In genomic region chr1:109913360-109913879, GRCh38 we compare ENCODE assay signal across 10 cellular contexts. TPM values are rescaled to one million over a fixed set of nuclear protein-coding genes. Genes with fewer than 3 reads are reported as not detected.
DNase-seq lines count a peak whose midpoint lies in the region; TF ChIP-seq lines count a peak whose summit lies in the region.
"Had no signal": no experiment of that assay in that cellular context is flagged by ENCODE, and none has a peak within 500 bp of the region (broad histone marks: within the 10 kb centered on the region; RNA-seq: fewer than 3 reads in every experiment).

No MANE protein-coding gene starts in this region.

- intact Hi-C loops in activated CD4-positive, alpha-beta T cell treated with anti-CD3 and anti-CD28 coated beads, Interleukin-2, amount 10 ng/mL, durations not matched to agents 24 days and 14 days (cut with micrococcal nuclease): no loop called here
- intact Hi-C loops in adrenal gland (cut with DNase I): loop anchor here (5.0 to 10.0 kb wide), 3 partner anchors 69 to 129 kb away; partner anchors contain the start of gene AHCYL1 (in 1 of the 2)

- H2AFZ ChIP-seq in hepatocyte: no peak overlapping the region

- TF ChIP-seq CTCF in adrenal gland (IDR thresholded peaks at IDR 0.05) (no peak), hepatocyte (IDR thresholded peaks at IDR 0.05; ENCODE audit: poor library complexity) (no peak), suprapubic skin (IDR thresholded peaks at IDR 0.05) (no peak)

- H3K4me1 ChIP-seq in adrenal gland (replicated peaks in 1 of 2) (peaks cover 37 to 45% of the 10 kb centered on the region in 2 donors), hepatocyte (ENCODE audit: insufficient read depth) (peaks cover 24% of the 10 kb centered on the region), suprapubic skin (peaks cover 53% of the 10 kb centered on the region)

- peak overlapping the region; percentile 94 for H3K27ac Mint-ChIP-seq in activated CD4-positive, alpha-beta T cell treated with anti-CD3 and anti-CD28 coated beads, Interleukin-2, amount 10 ng/mL, durations not matched to agents 24 days and 14 days

- H3K36me3 Mint-ChIP-seq in activated CD4-positive, alpha-beta T cell treated with anti-CD3 and anti-CD28 coated beads, Interleukin-2, amount 10 ng/mL, durations not matched to agents 24 days and 14 days (ENCODE audit: low read depth): peaks cover 64% of the 10 kb centered on the region

- H3K9me3 Mint-ChIP-seq in activated CD4-positive, alpha-beta T cell treated with anti-CD3 and anti-CD28 coated beads, Interleukin-2, amount 10 ng/mL, durations not matched to agents 24 days and 14 days: no peaks in the 10 kb centered on the region

- H3K4me1 Mint-ChIP-seq in activated CD4-positive, alpha-beta T cell treated with anti-CD3 and anti-CD28 coated beads, Interleukin-2, amount 10 ng/mL, durations not matched to agents 24 days and 14 days: peaks cover 82% of the 10 kb centered on the region

- no peaks in the 10 kb centered on the region for H4K20me1 ChIP-seq in hepatocyte (ENCODE audit: insufficient read depth, poor library complexity, severe bottlenecking)

- DNase-seq in activated CD4-positive, alpha-beta T cell treated with anti-CD3 and anti-CD28 coated beads, Interleukin-2, amount 10 ng/mL, durations not matched to agents 24 days and 14 days: no peak
- no peak for DNase-seq in activated CD4-positive, alpha-beta T cell treated with anti-CD3 and anti-CD28 coated beads for 4 hours
- DNase-seq in adrenal gland (no peak), hepatocyte (ENCODE audit: low spot score) (no peak), suprapubic skin (ENCODE audit: low spot score in 2 of 2) (no peak), LoVo (ENCODE audit: low spot score) (no peak), hepatic stellate cell (ENCODE audit: low spot score) (no peak), GM19238 (ENCODE audit: insufficient read length, low spot score) (no peak)
- DNase-seq: testis had no signal

- peaks cover 0 to 42% of the 10 kb centered on the region in 2 donors for H3K36me3 ChIP-seq in adrenal gland (replicated peaks in 1 of 2)
- H3K36me3 ChIP-seq in hepatocyte (replicated peaks; ENCODE audit: insufficient read depth, low read depth): no peaks in the 10 kb centered on the region
- H3K36me3 ChIP-seq in suprapubic skin: peaks cover 23% of the 10 kb centered on the region

- TF ChIP-seq EP300 in suprapubic skin (IDR thresholded peaks at IDR 0.05): no peak

- peak overlapping the region in 3 of 5 donors; percentile 78 to 83 (median 82) for H3K27ac ChIP-seq in adrenal gland
- H3K27ac ChIP-seq in hepatocyte: no peak overlapping the region
- peak overlapping the region; percentile 91 for H3K27ac ChIP-seq in suprapubic skin
- H3K27ac ChIP-seq: SJSA1 had no signal

- H3K4me3 Mint-ChIP-seq in activated CD4-positive, alpha-beta T cell treated with anti-CD3 and anti-CD28 coated beads, Interleukin-2, amount 10 ng/mL, durations not matched to agents 24 days and 14 days: peak overlapping the region; percentile 100

- peaks cover 27% of the 10 kb centered on the region for H3K79me2 ChIP-seq in hepatocyte

- 42 to 78% (median 59%) methylated on average over 1 of the region's 1 CpG for WGBS in adrenal gland, 4 donors
- WGBS in hepatocyte (ENCODE audit: low lambda C conversion rate, missing lambda C conversion rate): 89% methylated on average over 1 of the region's 1 CpG
- WGBS in suprapubic skin: 10% methylated on average over 1 of the region's 1 CpG

- H3K27me3 Mint-ChIP-seq in activated CD4-positive, alpha-beta T cell treated with anti-CD3 and anti-CD28 coated beads, Interleukin-2, amount 10 ng/mL, durations not matched to agents 24 days and 14 days: no peaks in the 10 kb centered on the region

- H3K27me3 ChIP-seq in adrenal gland (no peaks in the 10 kb centered on the region), hepatocyte (no peaks in the 10 kb centered on the region), suprapubic skin (no peaks in the 10 kb centered on the region)
- H3K27me3 ChIP-seq: SJSA1, testis had no signal

- no peaks in the 10 kb centered on the region for H3K9me3 ChIP-seq in adrenal gland (replicated peaks in 1 of 3)
- H3K9me3 ChIP-seq in hepatocyte (ENCODE audit: low read depth): no peaks in the 10 kb centered on the region
- H3K9me3 ChIP-seq in suprapubic skin: no peaks in the 10 kb centered on the region
- H3K9me3 ChIP-seq: SJSA1, testis had no signal

- TF ChIP-seq POLR2A in adrenal gland (IDR thresholded peaks at IDR 0.05) (no peak), suprapubic skin (IDR thresholded peaks at IDR 0.05) (no peak)

- peak overlapping the region in 2 of 4 donors; percentile 31 to 84 for H3K4me3 ChIP-seq in adrenal gland
- H3K4me3 ChIP-seq in hepatocyte: no peak overlapping the region
- peak overlapping the region; percentile 79 for H3K4me3 ChIP-seq in suprapubic skin
- H3K4me3 ChIP-seq: SJSA1, testis had no signal

- H3K4me2 ChIP-seq in hepatocyte: peak overlapping the region; percentile 78

- H3K9me2 ChIP-seq in hepatocyte (replicated peaks; ENCODE audit: insufficient read depth): no peaks in the 10 kb centered on the region

RNA-seq across cellular contexts. Expression of gene CSF1, which starts 2.8 kb away (rescaled TPM):
- total RNA-seq in activated CD4-positive, alpha-beta T cell treated with anti-CD3 and anti-CD28 coated beads, Interleukin-2, amount 10 ng/mL, durations not matched to agents 24 days and 14 days: 190 and 193 TPM in 2 replicates
- total RNA-seq in adrenal gland (100 to 1,000 TPM in 6 of 8 donors, 10 to 100 TPM in 2; 34.9 to 295 (median 116) TPM), hepatocyte (9.1 and 9.4 TPM in 2 replicates), suprapubic skin (10 to 100 TPM; 12.6 to 39.1 (median 17.5) TPM)
- polyA plus RNA-seq in adrenal gland (10 to 100 TPM; 23.3 to 26.5 (median 24.5) TPM), hepatocyte (13.5 and 19.1 TPM in 2 replicates)
